Comparison of ENCODE assay signal across 8 cellular contexts in the genomic region with DNA sequence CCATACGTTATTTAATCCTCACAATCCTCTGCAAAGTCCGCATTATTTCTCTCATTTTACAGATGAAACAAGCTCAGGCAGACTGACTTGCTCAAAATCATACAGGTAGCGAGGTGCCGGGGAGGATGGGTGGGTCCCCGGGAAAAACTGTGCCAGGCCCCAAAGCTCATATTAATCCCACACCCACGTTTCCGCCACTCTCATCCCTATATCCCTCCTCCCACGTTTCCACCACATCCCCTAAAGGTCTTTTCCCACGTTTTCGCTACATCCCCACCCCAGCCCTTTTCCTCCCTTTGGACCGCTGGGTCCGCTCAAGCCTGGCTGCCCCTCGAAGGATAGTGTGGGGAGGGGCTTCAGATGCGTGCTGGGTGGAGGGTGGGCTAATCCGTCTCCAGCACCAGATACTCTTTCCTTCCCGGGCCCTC. TPM values are rescaled to one million over a fixed set of nuclear protein-coding genes. Genes with fewer than 3 reads are reported as not detected.
A peak's percentile ranks its signal among the peaks of the same experiment; 100 is the strongest.
DNase-seq lines count a peak whose midpoint lies in the region; TF ChIP-seq lines count a peak whose summit lies in the region.

No MANE protein-coding gene starts in this region.

- H3K4me1 ChIP-seq in Peyer's patch (peaks cover 0 to 5% (median 0%) of the 10 kb centered on the region in 4 donors), esophagus (ENCODE audit: control insufficient read depth in 2 of 2, insufficient read depth in 2 of 2, low read length in 1 of 2) (peaks cover 0 to 7% of the 10 kb centered on the region in 2 donors), prostate gland (replicated peaks) (no peaks in the 10 kb centered on the region)

- 15 to 18% methylated on average over 16 of the region's 16 CpGs for WGBS in esophagus, 2 donors
- WGBS in prostate gland = 16% methylated on average over 16 of the region's 16 CpGs

- no peaks in the 10 kb centered on the region for H3K36me3 ChIP-seq in Peyer's patch
- no peaks in the 10 kb centered on the region for H3K36me3 ChIP-seq in esophagus (ENCODE audit: control insufficient read depth in 2 of 2, insufficient read depth in 2 of 2, low read length in 1 of 2)
- H3K36me3 ChIP-seq in prostate gland = no peaks in the 10 kb centered on the region

- no peak for TF ChIP-seq POLR2A in Peyer's patch (IDR thresholded peaks at IDR 0.05)
- no peak for TF ChIP-seq POLR2A in prostate gland (IDR thresholded peaks at IDR 0.05)

- H3K4me3 ChIP-seq in GM08714 (ENCODE audit: low read length) (peak overlapping the region; percentile 81; the same call in 1 of the 2 replicates), Peyer's patch (peak overlapping the region; percentile 74 to 98 (median 94)), esophagus (ENCODE audit: low read depth in 1 of 2, low read length in 2 of 2) (peak overlapping the region; percentile 73 to 75), prostate gland (peak overlapping the region; percentile 57 to 92)

- intact Hi-C loops in prostate gland (cut with DNase I) = no loop called here

- H3K27me3 ChIP-seq in Peyer's patch = no peaks in the 10 kb centered on the region
- no peaks in the 10 kb centered on the region for H3K27me3 ChIP-seq in esophagus (ENCODE audit: control insufficient read depth in 1 of 2, insufficient read depth in 2 of 2, low read length in 2 of 2)
- no peaks in the 10 kb centered on the region for H3K27me3 ChIP-seq in prostate gland (replicated peaks; ENCODE audit: insufficient read depth)

- H3K9me3 ChIP-seq in Peyer's patch = no peaks in the 10 kb centered on the region
- H3K9me3 ChIP-seq in esophagus (ENCODE audit: control insufficient read depth in 2 of 2, insufficient read depth in 1 of 2, low read depth in 1 of 2, low read length in 1 of 2) = no peaks in the 10 kb centered on the region
- H3K9me3 ChIP-seq in prostate gland = no peaks in the 10 kb centered on the region

- DNase-seq in Peyer's patch (peak in 1 of 3 donors; percentile 18), prostate gland (ENCODE audit: low spot score) (no peak), SIG-M5 treated with dmso at 0.1 percent for 504 hours (lab: John Stamatoyannopoulos, UW; ENCODE audit: unreplicated experiment) (no peak), T-helper 9 cell (no peak), GDM1 (lab: John Stamatoyannopoulos, UW) (no peak)
- DNase-seq in activated CD4-positive, CD25-positive, alpha-beta regulatory T cell (lab: John Stamatoyannopoulos, UW) = no peak

- TF ChIP-seq CTCF in Peyer's patch (IDR thresholded peaks at IDR 0.05) (no peak), prostate gland (IDR thresholded peaks at IDR 0.05) (no peak)

- H3K27ac ChIP-seq in Peyer's patch (peak overlapping the region; percentile 75 to 85 (median 79)), esophagus (ENCODE audit: low read depth in 2 of 2, low read length in 1 of 2) (peak overlapping the region; percentile 29 to 80), prostate gland (peak overlapping the region; percentile 60 to 64)

RNA-seq across cellular contexts. Expression of gene FSD1L, which starts 0.4 kb away (rescaled TPM):
- total RNA-seq in Peyer's patch = 10 to 100 TPM; 10.1 to 24.3 (median 13.7) TPM
- polyA plus RNA-seq in esophagus = under 1 TPM; 0.33 to 0.41 TPM
- total RNA-seq in prostate gland = 1 to 10 TPM; 1.6 to 4.8 TPM
